ENCODE assay signal across 8 cellular contexts in the genomic region with DNA sequence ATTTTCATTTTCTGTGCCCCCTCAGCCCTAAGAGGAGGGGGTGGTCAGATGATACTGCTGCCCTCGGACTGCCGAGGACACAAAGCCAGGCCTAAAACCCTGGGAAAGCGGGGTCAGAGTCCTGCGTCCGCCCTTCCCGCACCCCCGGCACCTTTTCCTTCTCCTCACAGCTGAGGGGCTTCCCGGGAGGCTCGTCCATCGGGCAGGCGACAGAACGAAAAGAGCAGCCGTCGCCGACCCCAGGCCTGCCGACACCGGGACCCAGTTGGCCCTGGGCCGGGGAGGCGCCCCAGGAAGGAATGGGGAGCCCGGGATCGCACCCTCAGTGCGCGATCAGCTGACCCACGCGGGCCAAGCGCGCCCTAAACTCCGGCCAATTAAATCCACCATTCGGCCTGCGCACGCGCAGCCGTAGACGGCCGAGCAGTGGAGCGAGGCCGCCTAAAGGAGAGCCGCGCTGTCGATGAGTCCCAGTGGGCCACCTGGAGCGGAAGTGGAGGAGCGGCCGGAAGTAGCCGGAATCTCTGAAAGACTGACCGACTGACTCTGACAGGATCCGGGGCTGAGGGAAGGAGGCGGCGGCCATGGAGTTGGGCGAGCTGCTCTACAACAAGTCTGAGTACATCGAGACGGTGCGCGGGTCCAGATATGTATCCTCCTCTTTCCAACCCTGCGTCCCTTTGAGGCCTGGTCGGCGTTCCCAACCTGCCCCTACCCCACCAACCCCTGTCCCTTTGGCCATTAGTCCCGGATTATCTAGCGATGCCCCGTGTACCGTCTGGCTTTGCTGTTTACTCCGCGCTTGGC. TPM values are rescaled to one million over a fixed set of nuclear protein-coding genes. Genes with fewer than 3 reads are reported as not detected.
DNase-seq lines count a peak whose midpoint lies in the region; ATAC-seq, FAIRE-seq and TF ChIP-seq lines count a peak whose summit lies in the region.

Gene DCTN5 (plus strand): TSS at position 508 of the 807 bp plus-strand sequence. CDS start 77 bp downstream, at position 585.
Gene PALB2 (minus strand): TSS at position 352 of the 807 bp plus-strand sequence. CDS start 153 bp downstream, at position 199.

- intact Hi-C loops in psoas muscle (cut with DNase I) = loop anchor here in 1 of 2 donors (2.0 kb wide), 1 partner anchor 44 kb away; the partner anchor contains the start of gene NDUFAB1

- H3K27ac ChIP-seq in right atrium auricular region (peak within 1 kb of the TSS; percentile 72 to 82), psoas muscle (peak within 1 kb of the TSS; percentile 91)

- H3K4me3 ChIP-seq in right atrium auricular region = peak within 1 kb of the TSS; percentile 71 to 99
- peak within 1 kb of the TSS; percentile 94 for H3K4me3 ChIP-seq in psoas muscle

- H3K4me3 Mint-ChIP-seq in T-helper 17 cell = peak within 1 kb of the TSS; percentile 96

- DNase-seq in NCI-H1694 treated with DMSO at 0.1 percent for 48 hours (lab: John Stamatoyannopoulos, UW) (peak; percentile 82), T-helper 17 cell (peak; percentile 61 to 76 (median 73)), anterior cingulate cortex (lab: John Stamatoyannopoulos, UW) (peak; percentile 67 to 96 (median 90)), right atrium auricular region (ENCODE audit: low spot score) (peak; percentile 94), psoas muscle (peak; percentile 94 to 97), urothelium cell line (ENCODE audit: low spot score) (peak; percentile 95)

- ATAC-seq in HG02885 (IDR thresholded peaks at IDR 0.05; ENCODE audit: poor library complexity, unreplicated experiment) (peak; percentile 98), T-helper 17 cell (peak; percentile 98), psoas muscle (peak; percentile 99 to 100 (median 100))

- H3K27ac Mint-ChIP-seq in T-helper 17 cell = peak within 1 kb of the TSS; percentile 96

- peaks cover 8% of the 10 kb centered on the region for H3K36me3 Mint-ChIP-seq in T-helper 17 cell (ENCODE audit: low read depth)

- peak; percentile 72 for TF ChIP-seq POLR2A in GM15510 (IDR thresholded peaks at IDR 0.05; ENCODE audit: borderline replicate concordance, extremely low read depth, insufficient read length)

- 0% methylated on average over 59 to 62 of the region's 62 CpGs for WGBS in psoas muscle, 3 donors

- peaks cover 15% of the 10 kb centered on the region for H3K36me3 ChIP-seq in right atrium auricular region
- H3K36me3 ChIP-seq in psoas muscle (ENCODE audit: insufficient read depth in 1 of 2, low read depth in 1 of 2) = peaks cover 7 to 56% of the 10 kb centered on the region in 2 donors

- H3K9me3 ChIP-seq in T-helper 17 cell (ENCODE audit: control insufficient read depth, low read length, poor library complexity, severe bottlenecking) = no peaks in the 10 kb centered on the region
- H3K9me3 ChIP-seq in right atrium auricular region = no peaks in the 10 kb centered on the region
- H3K9me3 ChIP-seq in psoas muscle = no peaks in the 10 kb centered on the region

- H3K4me1 Mint-ChIP-seq in T-helper 17 cell = peaks cover 35% of the 10 kb centered on the region

- no peak for TF ChIP-seq CTCF in right atrium auricular region (IDR thresholded peaks at IDR 0.05)
- no peak for TF ChIP-seq CTCF in psoas muscle (IDR thresholded peaks at IDR 0.05)

- no peak for FAIRE-seq in urothelium cell line (lab: Jason Lieb, UNC)

- no peaks in the 10 kb centered on the region for H3K27me3 Mint-ChIP-seq in T-helper 17 cell

- no peaks in the 10 kb centered on the region for H3K27me3 ChIP-seq in right atrium auricular region
- H3K27me3 ChIP-seq in psoas muscle (ENCODE audit: insufficient read depth in 3 of 3, low read length in 2 of 3) = no peaks in the 10 kb centered on the region

- H3K4me1 ChIP-seq in right atrium auricular region (peaks cover 0 to 23% of the 10 kb centered on the region in 2 donors), psoas muscle (peaks cover 20% of the 10 kb centered on the region)

RNA-seq across cellular contexts. Expression of gene DCTN5, which starts in this region (rescaled TPM):
- total RNA-seq in T-helper 17 cell (10 to 100 TPM; 44.5 to 65.0 TPM), right atrium auricular region (10 to 100 TPM; 22.3 to 25.7 TPM), psoas muscle (10 to 100 TPM; 27.5 to 43.8 (median 31.6) TPM)
- 10 to 100 TPM; 17.1 to 47.4 (median 40.5) TPM for polyA plus RNA-seq in psoas muscle

RNA-seq across cellular contexts. Expression of gene PALB2, which starts in this region (rescaled TPM):
- total RNA-seq in T-helper 17 cell = 1 to 10 TPM; 8.2 to 8.7 TPM
- total RNA-seq in right atrium auricular region = 1 to 10 TPM; 4.7 TPM
- total RNA-seq in psoas muscle = 1 to 10 TPM; 4.3 to 6.6 (median 5.4) TPM
- polyA plus RNA-seq in psoas muscle = 10 to 100 TPM in 1 of 3 donors, 1 to 10 TPM in 2; 5.2 to 10.6 (median 6.2) TPM

Comparison
In these comparisons a context has a peak if more than half of its experiments do, and no peak if none do; other contexts are left out.
1. Peak in every context shown above with its lines: DNase-seq, ATAC-seq, H3K4me3 ChIP-seq and H3K27ac ChIP-seq.